Comparison of ENCODE assay signal across 14 cellular contexts in the genomic region with DNA sequence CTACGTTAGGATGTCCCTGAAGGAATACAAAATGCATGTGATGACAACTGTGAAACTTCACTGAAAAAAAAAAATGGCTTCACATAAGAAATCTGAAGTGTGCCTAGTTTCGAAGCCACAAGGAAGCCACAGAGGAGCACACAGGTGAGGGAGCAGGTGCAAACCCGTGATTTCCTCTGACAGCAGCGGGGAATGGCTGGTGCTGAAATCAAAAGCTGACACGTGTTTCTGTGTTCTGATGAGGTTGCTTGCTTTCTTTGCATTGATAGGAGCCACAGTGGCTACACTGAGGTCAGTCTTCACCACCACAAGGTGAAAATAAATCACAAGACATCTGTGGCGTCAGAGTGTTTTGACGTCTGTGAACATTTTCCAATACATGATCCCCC.
A peak's percentile ranks its signal among the peaks of the same experiment; 100 is the strongest.
DNase-seq lines count a peak whose midpoint lies in the region; ATAC-seq and TF ChIP-seq lines count a peak whose summit lies in the region.
"Had no signal": no experiment of that assay in that cellular context is flagged by ENCODE, and none has a peak within 500 bp of the region (broad histone marks: within the 10 kb centered on the region; RNA-seq: fewer than 3 reads in every experiment).

No MANE protein-coding gene starts in this region.

- TF ChIP-seq POLR2A in right lobe of liver (IDR thresholded peaks at IDR 0.05) = no peak

- peak in 1 of 2 donors; percentile 29 for ATAC-seq in activated T-cell treated with anti-CD3 and anti-CD28 coated beads, Interleukin-2, amount 50 U/mL, for 72 hours (replicated peaks in 1 of 2)
- ATAC-seq in activated T-helper 17 cell treated with anti-CD3 and anti-CD28 coated beads, Interleukin-2, amount 50 U/mL, for 72 hours (replicated peaks) = peak; percentile 58
- ATAC-seq in right lobe of liver (peak in 2 of 4 donors; percentile 20 to 23), HG03432 (IDR thresholded peaks at IDR 0.05; ENCODE audit: unreplicated experiment) (no peak)
- ATAC-seq: left colon had no signal

- no peak overlapping the region for H3K4me3 ChIP-seq in right lobe of liver

- peaks cover 0 to 32% (median 15%) of the 10 kb centered on the region in 4 donors for H3K4me1 ChIP-seq in right lobe of liver

- no peaks in the 10 kb centered on the region for H3K9me3 Mint-ChIP-seq in activated T-cell treated with anti-CD3 and anti-CD28 coated beads, Interleukin-2, amount 50 U/mL, for 72 hours
- no peaks in the 10 kb centered on the region for H3K9me3 Mint-ChIP-seq in activated T-helper 17 cell treated with anti-CD3 and anti-CD28 coated beads, Interleukin-2, amount 50 U/mL, for 72 hours

- no peaks in the 10 kb centered on the region for H3K36me3 ChIP-seq in right lobe of liver

- H3K27ac Mint-ChIP-seq in activated T-cell treated with anti-CD3 and anti-CD28 coated beads, Interleukin-2, amount 50 U/mL, for 72 hours = no peak overlapping the region
- H3K27ac Mint-ChIP-seq in activated T-helper 17 cell treated with anti-CD3 and anti-CD28 coated beads, Interleukin-2, amount 50 U/mL, for 72 hours = peak overlapping the region; percentile 25

- no peaks in the 10 kb centered on the region for H3K9me3 ChIP-seq in right lobe of liver

- peak; percentile 17 to 28 for DNase-seq in activated T-cell treated with anti-CD3 and anti-CD28 coated beads, Interleukin-2, amount 50 U/mL, for 72 hours
- DNase-seq in activated T-cell treated with anti-CD3 and anti-CD28 coated beads for 4 hours = no peak
- peak; percentile 93 for DNase-seq in NCI-H2107 treated with DMSO at 0.1 percent for 48 hours (lab: John Stamatoyannopoulos, UW; ENCODE audit: unreplicated experiment)
- no peak for DNase-seq in right lobe of liver
- DNase-seq in NK-92 treated with Interleukin-12 subunit alpha and Interleukin-12 subunit beta, amount 100 ng/mL, for 24 hours (lab: John Stamatoyannopoulos, UW) = no peak
- DNase-seq in kidney tubule cell (ENCODE audit: low spot score) = no peak
- DNase-seq: anterior cingulate cortex, cortex of kidney, DND-41, left colon, NCI-H1694, Right ventricle myocardium superior had no signal

- peaks cover 43% of the 10 kb centered on the region for H3K4me1 Mint-ChIP-seq in activated T-cell treated with anti-CD3 and anti-CD28 coated beads, Interleukin-2, amount 50 U/mL, for 72 hours (ENCODE audit: low read depth)
- peaks cover 29% of the 10 kb centered on the region for H3K4me1 Mint-ChIP-seq in activated T-helper 17 cell treated with anti-CD3 and anti-CD28 coated beads, Interleukin-2, amount 50 U/mL, for 72 hours

- WGBS in right lobe of liver (ENCODE audit: insufficient coverage, low coverage, low lambda C conversion rate, missing lambda C conversion rate) = 42% methylated on average over 6 of the region's 7 CpGs

- H3K36me3 Mint-ChIP-seq in activated T-cell treated with anti-CD3 and anti-CD28 coated beads, Interleukin-2, amount 50 U/mL, for 72 hours (ENCODE audit: insufficient read depth in 2 of 2) = peaks cover 0 to 3% of the 10 kb centered on the region in 2 donors
- no peaks in the 10 kb centered on the region for H3K36me3 Mint-ChIP-seq in activated T-helper 17 cell treated with anti-CD3 and anti-CD28 coated beads, Interleukin-2, amount 50 U/mL, for 72 hours (ENCODE audit: low read depth)

- H3K27me3 ChIP-seq in right lobe of liver = no peaks in the 10 kb centered on the region

- intact Hi-C loops in right lobe of liver (cut with DNase I) = no loop called here

- H3K27me3 Mint-ChIP-seq in activated T-cell treated with anti-CD3 and anti-CD28 coated beads, Interleukin-2, amount 50 U/mL, for 72 hours (ENCODE audit: low read depth) = no peaks in the 10 kb centered on the region
- H3K27me3 Mint-ChIP-seq in activated T-helper 17 cell treated with anti-CD3 and anti-CD28 coated beads, Interleukin-2, amount 50 U/mL, for 72 hours = no peaks in the 10 kb centered on the region

- TF ChIP-seq CTCF in right lobe of liver (IDR thresholded peaks at IDR 0.05) = no peak

- H3K27ac ChIP-seq in right lobe of liver = peak overlapping the region; percentile 48 to 85 (median 82)

- no peak overlapping the region for H3K4me3 Mint-ChIP-seq in activated T-cell treated with anti-CD3 and anti-CD28 coated beads, Interleukin-2, amount 50 U/mL, for 72 hours
- H3K4me3 Mint-ChIP-seq in activated T-helper 17 cell treated with anti-CD3 and anti-CD28 coated beads, Interleukin-2, amount 50 U/mL, for 72 hours = peak overlapping the region; percentile 34

Comparison
In these comparisons a context has a peak if more than half of its experiments do, and no peak if none do; other contexts are left out.
1. DNase-seq: peak in activated T-cell treated with anti-CD3 and anti-CD28 coated beads, Interleukin-2, amount 50 U/mL, for 72 hours (2 of 2) and NCI-H2107 treated with DMSO at 0.1 percent for 48 hours (single experiment); none in activated T-cell treated with anti-CD3 and anti-CD28 coated beads for 4 hours (single experiment), right lobe of liver (0 of 3), NK-92 treated with Interleukin-12 subunit alpha and Interleukin-12 subunit beta, amount 100 ng/mL, for 24 hours (single experiment) and kidney tubule cell (single experiment).